Comparison of ENCODE assay signal across 1 cellular context in the genomic region with DNA sequence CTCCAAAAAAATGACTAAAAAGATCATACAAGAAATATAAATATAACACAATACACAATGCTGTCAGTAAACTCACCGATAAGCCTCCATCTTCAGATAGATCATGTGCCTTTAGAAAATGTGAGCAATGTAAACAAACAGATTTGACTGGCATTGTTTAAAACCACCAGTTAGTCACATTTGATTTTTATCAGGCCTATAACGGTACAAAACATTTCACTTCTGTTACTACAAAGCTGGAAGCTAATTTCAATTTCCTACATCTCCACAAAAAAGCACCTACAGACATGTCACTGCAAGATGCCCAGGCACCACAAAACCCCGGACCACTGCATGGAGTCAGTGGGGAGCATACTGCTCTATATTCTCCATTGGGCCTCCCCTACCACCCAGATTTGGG.
TF ChIP-seq lines count a peak whose summit lies in the region.

No MANE protein-coding gene starts in this region.

TF ChIP-seq in K562, 482 proteins besides CTCF, POLR2A, EP300 and RAD21 (continued from another document):
- TF ChIP-seq CHD4 (IDR thresholded peaks at IDR 0.05; ENCODE audit: insufficient read depth, insufficient replicate concordance, low read depth, low read length, poor library complexity, severe bottlenecking) = no peak
TF ChIP-seq in K562: peak in this region for 3.
